In the genomic region with DNA sequence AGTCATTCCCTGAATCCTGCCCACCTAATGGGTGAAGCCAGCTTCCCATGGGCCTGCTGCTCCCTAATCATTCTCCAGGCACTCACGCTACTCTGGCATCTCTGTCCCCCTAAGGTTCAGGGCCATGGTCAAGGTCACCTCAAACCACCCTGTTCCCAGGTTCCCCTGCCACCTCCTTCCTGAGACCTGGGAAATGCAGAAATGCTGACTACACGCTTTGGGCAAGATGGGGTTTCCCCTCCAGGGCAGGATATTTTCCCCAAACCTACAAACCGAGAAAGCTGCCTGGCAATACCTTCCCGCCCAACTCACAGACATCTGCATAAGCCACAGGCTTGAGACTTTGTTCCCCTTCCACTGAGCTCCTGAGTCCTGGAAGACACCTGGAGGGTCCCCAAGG, we compare ENCODE assay signal across 33 cellular contexts.
"Had no signal": no experiment of that assay in that cellular context is flagged by ENCODE, and none has a peak within 500 bp of the region (broad histone marks: within the 10 kb centered on the region; RNA-seq: fewer than 3 reads in every experiment).

No MANE protein-coding gene starts in this region.

- H3K27ac ChIP-seq: epithelial cell of prostate, esophagus squamous epithelium, heart right ventricle, ovary, prostate gland, sigmoid colon, suprapubic skin, tibial nerve, WERI-Rb-1 had no signal

- FAIRE-seq: bronchial epithelial cell, colon, endometrium, small intestine had no signal

- H3K4me3 ChIP-seq: esophagus squamous epithelium, heart right ventricle, ovary, prostate gland, sigmoid colon, suprapubic skin, tibial nerve had no signal

- H3K9me3 Mint-ChIP-seq: activated CD4-positive, alpha-beta memory T cell treated with anti-CD3 and anti-CD28 coated beads for 36 hours; activated naive CD4-positive, alpha-beta T cell treated with anti-CD3 and anti-CD28 coated beads, Interleukin-2, amount 50 U/mL, for 72 hours; T-helper 1 cell treated with Interleukin-12 subunit alpha and Interleukin-12 subunit beta and Interleukin-4 antibody, amounts not matched to agents 30 μg/mL and 1 μg/mL, for 36 hours had no signal

- H3K4me1 ChIP-seq: prostate gland, sigmoid colon, suprapubic skin had no signal

- DNase-seq: activated CD4-positive, alpha-beta memory T cell treated with anti-CD3 and anti-CD28 coated beads for 36 hours; activated CD4-positive, alpha-beta T cell treated with anti-CD3 and anti-CD28 coated beads for 48 hours; activated CD8-positive, alpha-beta memory T cell treated with anti-CD3 and anti-CD28 coated beads, Interleukin-2, amount 50 U/mL, for 48 hours; activated naive CD4-positive, alpha-beta T cell; activated T-cell treated with anti-CD3 and anti-CD28 coated beads, Interleukin-2, amount 50 U/mL, for 48 hours; anterior cingulate cortex; dermis blood vessel endothelial cell; effector CD8-positive, alpha-beta T cell; esophagus squamous epithelium; foreskin melanocyte; heart right ventricle; kidney glomerular epithelial cell; ovary; retina; sigmoid colon; small intestine; stimulated activated CD4-positive, alpha-beta T cell treated with anti-CD3 and anti-CD28 coated beads, Interleukin-1b, Interleukin-23, amount 100 ng/mL, for 48 hours; stimulated activated CD4-positive, alpha-beta T cell treated with anti-CD3 and anti-CD28 coated beads, Interleukin-4, amount 100 ng/mL, for 4 hours; stimulated activated CD8-positive, alpha-beta memory T cell treated with anti-CD3 and anti-CD28 coated beads, Interleukin-4, amount 100 ng/mL, for 48 hours; stimulated activated naive CD4-positive, alpha-beta T cell; T1000; WERI-Rb-1 had no signal

- ATAC-seq: activated CD4-positive, CD25-positive, alpha-beta regulatory T cell treated with anti-CD3 and anti-CD28 coated beads, Interleukin-2, amount 50 U/mL, for 24 hours; heart right ventricle; left lobe of liver had no signal

- H3K9me3 ChIP-seq: esophagus squamous epithelium, heart right ventricle, ovary, prostate gland, sigmoid colon, suprapubic skin, tibial nerve had no signal

- H3K36me3 Mint-ChIP-seq: activated CD4-positive, alpha-beta memory T cell treated with anti-CD3 and anti-CD28 coated beads for 36 hours; activated naive CD4-positive, alpha-beta T cell treated with anti-CD3 and anti-CD28 coated beads, Interleukin-2, amount 50 U/mL, for 72 hours had no signal

- H3K27me3 ChIP-seq: heart right ventricle, ovary, sigmoid colon, suprapubic skin, tibial nerve had no signal

- H3K36me3 ChIP-seq: esophagus squamous epithelium, ovary, prostate gland, WERI-Rb-1 had no signal

- H3K27ac Mint-ChIP-seq: activated CD4-positive, alpha-beta memory T cell treated with anti-CD3 and anti-CD28 coated beads for 36 hours; activated naive CD4-positive, alpha-beta T cell treated with anti-CD3 and anti-CD28 coated beads, Interleukin-2, amount 50 U/mL, for 72 hours; T-helper 1 cell treated with Interleukin-12 subunit alpha and Interleukin-12 subunit beta and Interleukin-4 antibody, amounts not matched to agents 30 μg/mL and 1 μg/mL, for 36 hours had no signal

- H3K4me3 Mint-ChIP-seq: activated CD4-positive, alpha-beta memory T cell treated with anti-CD3 and anti-CD28 coated beads for 36 hours; T-helper 1 cell treated with Interleukin-12 subunit alpha and Interleukin-12 subunit beta and Interleukin-4 antibody, amounts not matched to agents 30 μg/mL and 1 μg/mL, for 36 hours had no signal
